In genomic region chr5:58071566-58071965, GRCh38 we compare ENCODE assay signal across 13 cellular contexts.
DNase-seq lines count a peak whose midpoint lies in the region; ATAC-seq and TF ChIP-seq lines count a peak whose summit lies in the region.
"Had no signal": no experiment of that assay in that cellular context is flagged by ENCODE, and none has a peak within 500 bp of the region (broad histone marks: within the 10 kb centered on the region; RNA-seq: fewer than 3 reads in every experiment).

No MANE protein-coding gene starts in this region.

- H3K27ac ChIP-seq in ACC112 (ENCODE audit: low read depth, low read length) = no peak overlapping the region
- H3K27ac ChIP-seq in SK-N-SH (ENCODE audit: low read depth in 2 of 2, low read length in 1 of 2) = no peak overlapping the region

- H3K9me3 ChIP-seq in MG63 = no peaks in the 10 kb centered on the region
- no peaks in the 10 kb centered on the region for H3K9me3 ChIP-seq in SK-N-SH
- H3K9me3 ChIP-seq: testis had no signal

- peak overlapping the region; percentile 96 for H2AFZ ChIP-seq in ACC112 (ENCODE audit: low read length, unreplicated experiment)
- H2AFZ ChIP-seq in SK-N-SH (ENCODE audit: low read depth) = no peak overlapping the region

- TF ChIP-seq EP300 in SK-N-SH (IDR thresholded peaks at IDR 0.05; ENCODE audit: borderline replicate concordance in 1 of 2, low read depth in 1 of 2, low read length in 1 of 2) = no peak

- H3K4me2 ChIP-seq in SK-N-SH = no peak overlapping the region

- peaks cover 7% of the 10 kb centered on the region for H3K4me1 ChIP-seq in ACC112 (ENCODE audit: control insufficient read depth, insufficient read depth, low read length, unreplicated experiment)
- peaks cover 2 to 11% of the 10 kb centered on the region in 2 experiments; a peak in 3 of 4 replicates for H3K4me1 ChIP-seq in SK-N-SH (ENCODE audit: control insufficient read depth in 1 of 2, insufficient read depth in 2 of 2, low read depth in 1 of 2, low read length in 1 of 2)
- H3K4me1 ChIP-seq: breast epithelium, testis had no signal

- intact Hi-C loops in Right ventricle myocardium superior (cut with DNase I) = loop anchor here (10.0 kb wide), 1 partner anchor 383 kb away; no protein-coding TSS in a partner anchor

- H3K4me1 Mint-ChIP-seq in activated CD4-positive, alpha-beta memory T cell treated with anti-CD3 and anti-CD28 coated beads, Interleukin-2, amount 10 ng/mL, durations not matched to agents 7 days and 5 days = no peaks in the 10 kb centered on the region
- H3K4me1 Mint-ChIP-seq in activated T-cell treated with anti-CD3 and anti-CD28 coated beads, Interleukin-2, amount 50 U/mL, for 72 hours (ENCODE audit: low read depth) = peaks cover 5% of the 10 kb centered on the region

- no peaks in the 10 kb centered on the region for H3K36me3 Mint-ChIP-seq in activated CD4-positive, alpha-beta memory T cell treated with anti-CD3 and anti-CD28 coated beads, Interleukin-2, amount 10 ng/mL, durations not matched to agents 7 days and 5 days (ENCODE audit: low read depth)
- no peaks in the 10 kb centered on the region for H3K36me3 Mint-ChIP-seq in activated T-cell treated with anti-CD3 and anti-CD28 coated beads, Interleukin-2, amount 50 U/mL, for 72 hours (ENCODE audit: insufficient read depth in 2 of 2)

- H3K9me3 Mint-ChIP-seq in activated CD4-positive, alpha-beta memory T cell treated with anti-CD3 and anti-CD28 coated beads, Interleukin-2, amount 10 ng/mL, durations not matched to agents 7 days and 5 days = no peaks in the 10 kb centered on the region
- no peaks in the 10 kb centered on the region for H3K9me3 Mint-ChIP-seq in activated T-cell treated with anti-CD3 and anti-CD28 coated beads, Interleukin-2, amount 50 U/mL, for 72 hours

- H3K9me2 ChIP-seq in SK-N-SH = no peaks in the 10 kb centered on the region

- H3F3A ChIP-seq in SK-N-SH (replicated peaks; ENCODE audit: insufficient read depth) = no peaks in the 10 kb centered on the region

- 90% methylated on average over 2 of the region's 4 CpGs for WGBS in SK-N-SH (ENCODE audit: low lambda C conversion rate)

- ATAC-seq in Right ventricle myocardium superior (ENCODE audit: poor library complexity) = peak; percentile 96
- ATAC-seq in activated T-cell treated with anti-CD3 and anti-CD28 coated beads, Interleukin-2, amount 50 U/mL, for 72 hours (replicated peaks in 1 of 2) = no peak

- no peaks in the 10 kb centered on the region for H4K20me1 ChIP-seq in SK-N-SH (ENCODE audit: insufficient read depth)

- H3K36me3 ChIP-seq in ACC112 (ENCODE audit: insufficient read depth, low read length) (no peaks in the 10 kb centered on the region), MG63 (no peaks in the 10 kb centered on the region), SK-N-SH (replicated peaks in 1 of 2; ENCODE audit: control insufficient read depth in 1 of 2, insufficient read depth in 2 of 2, low read length in 1 of 2) (no peaks in the 10 kb centered on the region)
- H3K36me3 ChIP-seq: breast epithelium had no signal

- POLR2A ChIA-PET in activated CD4-positive, alpha-beta memory T cell treated with anti-CD3 and anti-CD28 coated beads, Interleukin-2, amount 10 ng/mL, durations not matched to agents 7 days and 5 days (lab: Charles Lee) = no interaction called here
- POLR2A ChIA-PET in SK-N-SH (lab: Yijun Ruan, JAX) = no interaction called here

- no peak overlapping the region for H3K9ac ChIP-seq in SK-N-SH

- no peaks in the 10 kb centered on the region for H3K79me2 ChIP-seq in ACC112 (ENCODE audit: control insufficient read depth, insufficient read depth, low read length, unreplicated experiment)
- H3K79me2 ChIP-seq in SK-N-SH (ENCODE audit: insufficient read depth) = no peaks in the 10 kb centered on the region

- DNase-seq in NCI-H82 treated with DMSO at 0.1 percent for 48 hours (lab: John Stamatoyannopoulos, UW; ENCODE audit: unreplicated experiment) = peak; percentile 14
- DNase-seq in Right ventricle myocardium superior = peak; percentile 58
- DNase-seq in myocyte (ENCODE audit: low read depth) = peak; percentile 59
- no peak for DNase-seq in activated CD4-positive, alpha-beta memory T cell treated with anti-CD3 and anti-CD28 coated beads, Interleukin-2, amount 10 ng/mL, durations not matched to agents 7 days and 5 days
- DNase-seq in MG63 = no peak
- DNase-seq in activated T-cell treated with anti-CD3 and anti-CD28 coated beads, Interleukin-2, amount 50 U/mL, for 72 hours = no peak
- DNase-seq in SK-N-SH = no peak
- DNase-seq: activated CD4-positive, alpha-beta T cell treated with anti-CD3 and anti-CD28 coated beads, Interleukin-2, amount 50 U/mL, for 48 hours; activated effector memory CD4-positive, alpha-beta T cell treated with anti-CD3 and anti-CD28 coated beads, Interleukin-2, amount 50 U/mL, for 16 hours; NCI-H2227 treated with DMSO at 0.1 percent for 48 hours; testis had no signal

- CTCF ChIA-PET in activated CD4-positive, alpha-beta memory T cell treated with anti-CD3 and anti-CD28 coated beads, Interleukin-2, amount 10 ng/mL, durations not matched to agents 7 days and 5 days (lab: Charles Lee) = interaction anchor here (1.0 kb wide), 1 partner anchor 390 kb away, joined by 3 read pairs; no protein-coding TSS in a partner anchor
- CTCF ChIA-PET in SK-N-SH (lab: Yijun Ruan, JAX) = no interaction called here

- no peak for TF ChIP-seq CTCF in SK-N-SH (IDR thresholded peaks at IDR 0.05)

- H3K27me3 ChIP-seq in ACC112 (ENCODE audit: insufficient read depth, low read length) = no peaks in the 10 kb centered on the region
- no peaks in the 10 kb centered on the region for H3K27me3 ChIP-seq in MG63
- no peaks in the 10 kb centered on the region for H3K27me3 ChIP-seq in SK-N-SH (ENCODE audit: insufficient read depth)
- H3K27me3 ChIP-seq: breast epithelium, testis had no signal

- H3K27ac Mint-ChIP-seq in activated CD4-positive, alpha-beta memory T cell treated with anti-CD3 and anti-CD28 coated beads, Interleukin-2, amount 10 ng/mL, durations not matched to agents 7 days and 5 days = no peak overlapping the region
- H3K27ac Mint-ChIP-seq in activated T-cell treated with anti-CD3 and anti-CD28 coated beads, Interleukin-2, amount 50 U/mL, for 72 hours = no peak overlapping the region

- TF ChIP-seq RAD21 in SK-N-SH (IDR thresholded peaks at IDR 0.05; ENCODE audit: low read length) = no peak

- H3K4me3 Mint-ChIP-seq in activated CD4-positive, alpha-beta memory T cell treated with anti-CD3 and anti-CD28 coated beads, Interleukin-2, amount 10 ng/mL, durations not matched to agents 7 days and 5 days = no peak overlapping the region
- H3K4me3 Mint-ChIP-seq in activated T-cell treated with anti-CD3 and anti-CD28 coated beads, Interleukin-2, amount 50 U/mL, for 72 hours = no peak overlapping the region

- H3K4me3 ChIP-seq in ACC112 (ENCODE audit: low read depth, low read length) = no peak overlapping the region
- H3K4me3 ChIP-seq in MG63 = no peak overlapping the region
- H3K4me3 ChIP-seq in SK-N-SH (ENCODE audit: low read depth in 2 of 2, low read length in 1 of 2) = no peak overlapping the region
- H3K4me3 ChIP-seq: testis had no signal

- H3K27me3 Mint-ChIP-seq in activated CD4-positive, alpha-beta memory T cell treated with anti-CD3 and anti-CD28 coated beads, Interleukin-2, amount 10 ng/mL, durations not matched to agents 7 days and 5 days = no peaks in the 10 kb centered on the region
- no peaks in the 10 kb centered on the region for H3K27me3 Mint-ChIP-seq in activated T-cell treated with anti-CD3 and anti-CD28 coated beads, Interleukin-2, amount 50 U/mL, for 72 hours (ENCODE audit: low read depth)

TF ChIP-seq in SK-N-SH, 30 proteins besides CTCF, POLR2A, EP300 and RAD21:
- TF ChIP-seq RXRA (IDR thresholded peaks at IDR 0.05; ENCODE audit: borderline replicate concordance, low read depth) (no peak), FOXJ3 (CRISPR knock-in tag; IDR thresholded peaks at IDR 0.05) (no peak), FOXM1 (IDR thresholded peaks at IDR 0.05; ENCODE audit: low read depth) (no peak), NFIC (IDR thresholded peaks at IDR 0.05; ENCODE audit: borderline replicate concordance) (no peak), EZH2phosphoT487 (IDR thresholded peaks at IDR 0.05; ENCODE audit: borderline replicate concordance, low read depth) (no peak), ELF1 (IDR thresholded peaks at IDR 0.05) (no peak), TCF12 (IDR thresholded peaks at IDR 0.05) (no peak), SIN3A (IDR thresholded peaks at IDR 0.05; ENCODE audit: borderline replicate concordance, low read depth, low read length) (no peak), SMC3 (IDR thresholded peaks at IDR 0.05; ENCODE audit: low read depth, low read length) (no peak), IRF3 (IDR thresholded peaks at IDR 0.05; ENCODE audit: low read depth, low read length) (no peak)

Comparison
In these comparisons a context has a peak if more than half of its experiments do, and no peak if none do; other contexts are left out.
1. DNase-seq: peak in NCI-H82 treated with DMSO at 0.1 percent for 48 hours (single experiment), Right ventricle myocardium superior (single experiment) and myocyte (single experiment); none in activated CD4-positive, alpha-beta memory T cell treated with anti-CD3 and anti-CD28 coated beads, Interleukin-2, amount 10 ng/mL, durations not matched to agents 7 days and 5 days (single experiment), MG63 (single experiment), activated T-cell treated with anti-CD3 and anti-CD28 coated beads, Interleukin-2, amount 50 U/mL, for 72 hours (0 of 2) and SK-N-SH (single experiment).